21 cellular contexts compared by ENCODE assay signal in genomic region chrX:153517941-153518834, GRCh38. TPM values are rescaled to one million over a fixed set of nuclear protein-coding genes. Genes with fewer than 3 reads are reported as not detected.
DNase-seq lines count a peak whose midpoint lies in the region; ATAC-seq, FAIRE-seq and TF ChIP-seq lines count a peak whose summit lies in the region.
"Had no signal": no experiment of that assay in that cellular context is flagged by ENCODE, and none has a peak within 500 bp of the region (broad histone marks: within the 10 kb centered on the region; RNA-seq: fewer than 3 reads in every experiment).

No MANE protein-coding gene starts in this region.

- CTCF ChIA-PET in activated CD4-positive, alpha-beta T cell treated with anti-CD3 and anti-CD28 coated beads, Interleukin-2, amount 10 ng/mL, durations not matched to agents 7 days and 5 days (lab: Charles Lee), result interaction anchor here (1.6 kb wide), 1 partner anchor 13 kb away, joined by 3 read pairs; no protein-coding TSS in a partner anchor
- CTCF ChIA-PET in Panc1 (lab: Charles Lee), result no interaction called here

- peaks cover 4% of the 10 kb centered on the region for H3K4me1 Mint-ChIP-seq in activated CD4-positive, alpha-beta T cell treated with anti-CD3 and anti-CD28 coated beads, Interleukin-2, amount 10 ng/mL, durations not matched to agents 7 days and 5 days
- peaks cover 4 to 5% of the 10 kb centered on the region in 2 donors for H3K4me1 Mint-ChIP-seq in effector memory CD8-positive, alpha-beta T cell (ENCODE audit: low read depth in 2 of 2)

- TF ChIP-seq CTCF in Panc1 (IDR thresholded peaks at IDR 0.05) (no peak), osteoblast (IDR thresholded peaks at IDR 0.05; ENCODE audit: extremely low read depth, low read depth, low read length) (no peak), pancreas (IDR thresholded peaks at IDR 0.05) (no peak)

- intact Hi-C loops in Panc1 (cut with micrococcal nuclease; ENCODE audit: unreplicated experiment) (no loop called here), pancreas (cut with DNase I) (no loop called here)

- H3K27me3 Mint-ChIP-seq in activated CD4-positive, alpha-beta T cell treated with anti-CD3 and anti-CD28 coated beads, Interleukin-2, amount 10 ng/mL, durations not matched to agents 7 days and 5 days, result peaks cover 20% of the 10 kb centered on the region
- H3K27me3 Mint-ChIP-seq in effector memory CD8-positive, alpha-beta T cell, result peaks cover 22 to 52% of the 10 kb centered on the region in 2 donors

- H3K27ac ChIP-seq in Panc1 (ENCODE audit: low read length) (no peak overlapping the region), osteoblast (ENCODE audit: low read depth, low read length) (no peak overlapping the region), pancreas (no peak overlapping the region)
- H3K27ac ChIP-seq: heart left ventricle, tibial artery had no signal

- H3K9me3 ChIP-seq in Panc1 (ENCODE audit: control insufficient read depth, insufficient read depth, low read depth, low read length), result no peaks in the 10 kb centered on the region
- H3K9me3 ChIP-seq in osteoblast (ENCODE audit: low read depth, low read length), result no peaks in the 10 kb centered on the region
- no peaks in the 10 kb centered on the region for H3K9me3 ChIP-seq in pancreas
- H3K9me3 ChIP-seq: heart left ventricle, tibial artery had no signal

- ATAC-seq in Panc1, result 0 out of 2 replicates have a peak, but pooled peaks have one; percentile 20
- ATAC-seq in pancreas, result no peak
- ATAC-seq in effector memory CD8-positive, alpha-beta T cell (replicated peaks), result no peak
- ATAC-seq: activated CD4-positive, CD25-positive, alpha-beta regulatory T cell treated with anti-CD3 and anti-CD28 coated beads, Interleukin-2, amount 50 U/mL, for 24 hours; heart left ventricle; right cardiac atrium; stimulated activated memory B cell treated with anti-CD40 and anti-IgM and Interleukin-4, amounts not matched to agents 10 μg/mL and 1 μg/mL and 100 μg/mL, for 72 hours had no signal

- H3K4me2 ChIP-seq in osteoblast (ENCODE audit: insufficient read depth, low read length), result no peak overlapping the region

- in situ Hi-C loops in Panc1 (cut with HindIII; ENCODE audit: low pct_unique_long_range_greater_than_20kb, low sequenced_read_pairs), result no loop called here

- 3 to 34% methylated on average over 21 to 71 of the region's 71 CpGs for WGBS in pancreas, 2 donors

- H3K79me2 ChIP-seq in osteoblast (ENCODE audit: insufficient read depth, low read length), result no peaks in the 10 kb centered on the region

- H3K4me3 ChIP-seq in Panc1 (ENCODE audit: low read depth in 2 of 2, low read length in 2 of 2), result no peak overlapping the region; a peak in 1 of 4 replicates
- peak overlapping the region; percentile 8 for H3K4me3 ChIP-seq in iPS-11a (ENCODE audit: low read depth, low read length)
- H3K4me3 ChIP-seq in osteoblast (ENCODE audit: insufficient read depth, low read length), result no peak overlapping the region
- H3K4me3 ChIP-seq in pancreas, result no peak overlapping the region
- H3K4me3 ChIP-seq: tibial artery had no signal

- H3K27me3 ChIP-seq in Panc1 (ENCODE audit: control insufficient read depth, insufficient read depth, low read length), result no peaks in the 10 kb centered on the region; the same call in 1 of the 2 replicates
- peaks cover 28% of the 10 kb centered on the region for H3K27me3 ChIP-seq in osteoblast (ENCODE audit: insufficient read depth, low read length)
- peaks cover 0 to 26% (median 3%) of the 10 kb centered on the region in 4 donors for H3K27me3 ChIP-seq in pancreas

- no TSS peak for BruUV-seq in Panc1 (replicated peaks; lab: Mats Ljungman, UMichigan)

- peaks cover 6% of the 10 kb centered on the region for H4K20me1 ChIP-seq in osteoblast (ENCODE audit: insufficient read depth, low read length)

- H3K4me1 ChIP-seq in Panc1 (ENCODE audit: control insufficient read depth, insufficient read depth, low read length) (peaks cover 12% of the 10 kb centered on the region), osteoblast (ENCODE audit: insufficient read depth, low read length) (peaks cover 17% of the 10 kb centered on the region), pancreas (no peaks in the 10 kb centered on the region)

- no peak for FAIRE-seq in pancreas (lab: Jason Lieb, UNC)

- H3K4me3 Mint-ChIP-seq in activated CD4-positive, alpha-beta T cell treated with anti-CD3 and anti-CD28 coated beads, Interleukin-2, amount 10 ng/mL, durations not matched to agents 7 days and 5 days, result no peak overlapping the region
- H3K4me3 Mint-ChIP-seq in effector memory CD8-positive, alpha-beta T cell, result no peak overlapping the region
- H3K4me3 Mint-ChIP-seq: CD4-positive, alpha-beta T cell; stimulated activated memory B cell treated with anti-CD40 and anti-IgM and Interleukin-4, amounts not matched to agents 10 μg/mL and 1 μg/mL and 100 μg/mL, for 72 hours had no signal

- no peaks in the 10 kb centered on the region for H3K36me3 Mint-ChIP-seq in activated CD4-positive, alpha-beta T cell treated with anti-CD3 and anti-CD28 coated beads, Interleukin-2, amount 10 ng/mL, durations not matched to agents 7 days and 5 days (ENCODE audit: low read depth)
- H3K36me3 Mint-ChIP-seq in effector memory CD8-positive, alpha-beta T cell (ENCODE audit: insufficient read depth), result no peaks in the 10 kb centered on the region
- H3K36me3 Mint-ChIP-seq: stimulated activated memory B cell treated with anti-CD40 and anti-IgM and Interleukin-4, amounts not matched to agents 10 μg/mL and 1 μg/mL and 100 μg/mL, for 72 hours had no signal

- H3K27ac Mint-ChIP-seq in activated CD4-positive, alpha-beta T cell treated with anti-CD3 and anti-CD28 coated beads, Interleukin-2, amount 10 ng/mL, durations not matched to agents 7 days and 5 days, result peak overlapping the region; percentile 9
- no peak overlapping the region for H3K27ac Mint-ChIP-seq in effector memory CD8-positive, alpha-beta T cell
- H3K27ac Mint-ChIP-seq: CD4-positive, alpha-beta T cell; stimulated activated memory B cell treated with anti-CD40 and anti-IgM and Interleukin-4, amounts not matched to agents 10 μg/mL and 1 μg/mL and 100 μg/mL, for 72 hours had no signal

- no peak for DNase-seq in activated CD4-positive, alpha-beta T cell treated with anti-CD3 and anti-CD28 coated beads, Interleukin-2, amount 10 ng/mL, durations not matched to agents 7 days and 5 days
- DNase-seq in activated CD4-positive, alpha-beta T cell treated with anti-CD3 and anti-CD28 coated beads, Interleukin-2, amount 50 U/mL, for 4 hours, result no peak
- no peak for DNase-seq in Panc1 (ENCODE audit: low read depth, low spot score)
- peak; percentile 86 for DNase-seq in osteoblast (ENCODE audit: insufficient read length, low spot score, missing footprints)
- no peak for DNase-seq in pancreas
- DNase-seq in effector memory CD8-positive, alpha-beta T cell, result no peak
- DNase-seq in activated effector memory CD4-positive, alpha-beta T cell treated with Interleukin-2 at 50 U/mL for 16 hours, result no peak
- DNase-seq: CD4-positive, alpha-beta T cell; cerebellar nuclear complex; DMS79; heart left ventricle; kidney glomerular epithelial cell; NCI-H187 treated with DMSO at 0.1 percent for 48 hours; NCI-H510A; right cardiac atrium; SHP77 treated with DMSO at 0.1 percent for 48 hours; tibial artery had no signal

- no peaks in the 10 kb centered on the region for H3K9me3 Mint-ChIP-seq in activated CD4-positive, alpha-beta T cell treated with anti-CD3 and anti-CD28 coated beads, Interleukin-2, amount 10 ng/mL, durations not matched to agents 7 days and 5 days
- H3K9me3 Mint-ChIP-seq in effector memory CD8-positive, alpha-beta T cell, result no peaks in the 10 kb centered on the region
- H3K9me3 Mint-ChIP-seq: CD4-positive, alpha-beta T cell; stimulated activated memory B cell treated with anti-CD40 and anti-IgM and Interleukin-4, amounts not matched to agents 10 μg/mL and 1 μg/mL and 100 μg/mL, for 72 hours had no signal

- H3K36me3 ChIP-seq in Panc1 (ENCODE audit: control insufficient read depth, insufficient read depth, low read length) (no peaks in the 10 kb centered on the region), osteoblast (ENCODE audit: insufficient read depth, low read length) (no peaks in the 10 kb centered on the region), pancreas (no peaks in the 10 kb centered on the region)
- H3K36me3 ChIP-seq: heart left ventricle, tibial artery had no signal

- H2AFZ ChIP-seq in osteoblast (ENCODE audit: low read length), result no peak overlapping the region

- POLR2A ChIA-PET in activated CD4-positive, alpha-beta T cell treated with anti-CD3 and anti-CD28 coated beads, Interleukin-2, amount 10 ng/mL, durations not matched to agents 7 days and 5 days (lab: Charles Lee), result no interaction called here
- POLR2A ChIA-PET in Panc1 (lab: Charles Lee), result no interaction called here

RNA-seq across cellular contexts. Expression of gene ATP2B3, which starts 0.7 kb away (rescaled TPM):
- total RNA-seq in activated CD4-positive, alpha-beta T cell treated with anti-CD3 and anti-CD28 coated beads, Interleukin-2, amount 10 ng/mL, durations not matched to agents 7 days and 5 days, result under 1 TPM in 1 of 2 experiments, not detected in 1; 0.05 TPM
- total RNA-seq in Panc1 (2021; ENCODE audit: unreplicated experiment) (0.21 TPM), osteoblast (under 0.01 TPM in 1 of 2 replicates, not detected in the other), pancreas (under 1 TPM in 4 of 6 donors, not detected in 2; 0.03 to 0.06 (median 0.04) TPM)
- 0.16 TPM for polyA plus RNA-seq in Panc1 (2012; ENCODE audit: insufficient read length)
- polyA plus RNA-seq in pancreas, result under 1 TPM; 0.04 to 0.12 TPM
- total RNA-seq: CD4-positive, alpha-beta T cell; right cardiac atrium; T-helper 2 cell treated with Interferon-gamma antibody and Interleukin-4, amounts not matched to agents 100 ng/mL and 5 ng/mL, for 36 hours had no signal
- polyA plus RNA-seq: heart left ventricle had no signal

RNA-seq across cellular contexts. Expression of gene BGN, which starts 23.4 kb away (rescaled TPM):
- total RNA-seq in activated CD4-positive, alpha-beta T cell treated with anti-CD3 and anti-CD28 coated beads, Interleukin-2, amount 10 ng/mL, durations not matched to agents 7 days and 5 days, result not detected
- total RNA-seq in Panc1 (2021; ENCODE audit: unreplicated experiment) (2.9 TPM), osteoblast (139 and 210 TPM in 2 replicates), pancreas (100 to 1,000 TPM in 1 of 6 donors, 10 to 100 TPM in 2, 1 to 10 TPM in 3; 4.0 to 113 (median 15.0) TPM)
- polyA plus RNA-seq in Panc1 (2012; ENCODE audit: insufficient read length), result 6.7 TPM
- 10 to 100 TPM; 20.2 to 24.5 TPM for polyA plus RNA-seq in pancreas
- total RNA-seq: CD4-positive, alpha-beta T cell; T-helper 2 cell treated with Interferon-gamma antibody and Interleukin-4, amounts not matched to agents 100 ng/mL and 5 ng/mL, for 36 hours had no signal

RNA-seq across cellular contexts. Expression of gene HAUS7, which starts 47.8 kb away (rescaled TPM):
- total RNA-seq in activated CD4-positive, alpha-beta T cell treated with anti-CD3 and anti-CD28 coated beads, Interleukin-2, amount 10 ng/mL, durations not matched to agents 7 days and 5 days, result 10 to 100 TPM; 37.6 to 45.9 TPM
- total RNA-seq in Panc1 (2021; ENCODE audit: unreplicated experiment), result 59.9 TPM
- 72.2 TPM for polyA plus RNA-seq in Panc1 (2012; ENCODE audit: insufficient read length)
- 8.3 and 14.1 TPM in 2 replicates for total RNA-seq in osteoblast
- total RNA-seq in pancreas, result 10 to 100 TPM in 1 of 6 donors, 1 to 10 TPM in 5; 4.9 to 12.0 (median 8.7) TPM
- 10 to 100 TPM; 37.6 to 44.1 TPM for polyA plus RNA-seq in pancreas
